36 cellular contexts compared by ENCODE assay signal in the genomic region with DNA sequence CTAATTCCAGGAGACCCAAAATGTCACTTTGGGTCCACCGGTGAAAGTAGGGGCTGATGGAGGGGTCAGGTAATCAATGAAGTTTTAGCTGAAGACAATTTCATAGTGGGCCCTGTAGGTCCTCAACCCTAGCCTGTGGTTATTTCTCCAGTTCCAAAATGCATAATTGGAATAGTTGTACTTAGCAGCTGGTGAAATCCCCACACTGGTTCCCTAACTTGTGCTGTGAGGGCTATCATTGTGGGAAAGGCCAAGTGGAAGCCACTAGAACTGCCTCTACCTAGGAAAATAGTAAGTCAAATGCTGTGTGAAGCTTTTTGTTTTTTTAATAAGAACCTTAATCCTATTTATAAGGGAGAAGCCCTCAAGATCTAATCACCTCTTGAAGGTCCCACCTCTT.
"Had no signal": no experiment of that assay in that cellular context is flagged by ENCODE, and none has a peak within 500 bp of the region (broad histone marks: within the 10 kb centered on the region; RNA-seq: fewer than 3 reads in every experiment).

No MANE protein-coding gene starts in this region.

- H3K27me3 ChIP-seq: MG63 had no signal

- H3K9ac ChIP-seq: KMS-11 had no signal

- H3K9me3 ChIP-seq: MG63 had no signal

- H3K4me2 ChIP-seq: KMS-11 had no signal

- H3K27ac ChIP-seq: KMS-11 had no signal

- H3K36me3 ChIP-seq: MG63 had no signal

- H3K4me3 ChIP-seq: MG63 had no signal

- DNase-seq: Karpas-422, Kasumi-1, KG1, MG63, MM.1S, MV-4-11, NCI-H1048, NCI-H1092, NCI-H1092 treated with DMSO at 0.1 percent for 48 hours, NCI-H1105, NCI-H1105 treated with DMSO at 0.1 percent for 48 hours, NCI-H1417, NCI-H1417 treated with DMSO at 0.1 percent for 48 hours, NCI-H1436, NCI-H1436 treated with DMSO at 0.1 percent for 48 hours, NCI-H146, NCI-H1694, NCI-H1694 treated with DMSO at 0.1 percent for 48 hours, NCI-H187, NCI-H187 treated with DMSO at 0.1 percent for 48 hours, NCI-H1930, NCI-H2029, NCI-H2029 treated with DMSO at 0.1 percent for 48 hours, NCI-H2081, NCI-H2081 treated with DMSO at 0.1 percent for 48 hours, NCI-H2107, NCI-H2171, NCI-H2171 treated with DMSO at 0.1 percent for 48 hours, NCI-H2227 treated with DMSO at 0.1 percent for 48 hours, NCI-H226, NCI-H345, NCI-H446, NCI-H446 treated with DMSO at 0.1 percent for 48 hours, NCI-H510A, NCI-H510A treated with DMSO at 0.1 percent for 48 hours had no signal
